ENCODE assay signal across 24 cellular contexts in genomic region chr17:28151001-28151400, GRCh38.
A peak's percentile ranks its signal among the peaks of the same experiment; 100 is the strongest.
DNase-seq lines count a peak whose midpoint lies in the region; ATAC-seq and TF ChIP-seq lines count a peak whose summit lies in the region.
"Had no signal": no experiment of that assay in that cellular context is flagged by ENCODE, and none has a peak within 500 bp of the region (broad histone marks: within the 10 kb centered on the region; RNA-seq: fewer than 3 reads in every experiment).

No MANE protein-coding gene starts in this region.

- H3K4me3 ChIP-seq in AG10803 (ENCODE audit: low read length) = no peak overlapping the region
- H3K4me3 ChIP-seq in SK-N-SH (ENCODE audit: low read depth in 2 of 2, low read length in 1 of 2) = no peak overlapping the region
- H3K4me3 ChIP-seq in thyroid gland (replicated peaks in 1 of 3) = no peak overlapping the region
- H3K4me3 ChIP-seq in upper lobe of right lung = no peak overlapping the region
- H3K4me3 ChIP-seq: BLaER1 treated with 17β-estradiol and CSF1 and Interleukin-3, amounts not matched to agents 10 nM and 100 nM; heart left ventricle; SJSA1; testis; vagina had no signal

- H3F3A ChIP-seq in SK-N-SH (replicated peaks; ENCODE audit: insufficient read depth) = no peaks in the 10 kb centered on the region

- no peaks in the 10 kb centered on the region for H3K27me3 ChIP-seq in SK-N-SH (ENCODE audit: insufficient read depth)
- H3K27me3 ChIP-seq in thyroid gland = no peaks in the 10 kb centered on the region
- no peaks in the 10 kb centered on the region for H3K27me3 ChIP-seq in upper lobe of right lung
- H3K27me3 ChIP-seq: BLaER1 treated with 17β-estradiol and CSF1 and Interleukin-3, amounts not matched to agents 10 nM and 100 nM; heart left ventricle; SJSA1; testis; vagina had no signal

- DNase-seq in AG10803 (ENCODE audit: low read depth) = peak; percentile 20
- peak; percentile 18 for DNase-seq in NAMALWA (ENCODE audit: low spot score)
- peak; percentile 26 for DNase-seq in NCI-H2171 (lab: John Stamatoyannopoulos, UW)
- DNase-seq in SK-N-SH = peak; percentile 15
- DNase-seq in thyroid gland = no peak
- no peak for DNase-seq in upper lobe of right lung
- DNase-seq in erythroblast (lab: John Stamatoyannopoulos, UW) = no peak
- DNase-seq: activated CD4-positive, alpha-beta T cell treated with anti-CD3 and anti-CD28 coated beads for 36 hours; activated gamma-delta T cell treated with Interleukin-2 at 50 U/mL for 16 hours; activated naive CD8-positive, alpha-beta T cell treated with anti-CD3 and anti-CD28 coated beads, Interleukin-2, amount 50 U/mL, for 24 hours; H7; heart left ventricle; mammary epithelial cell; NCI-H226; NK-92 treated with Interleukin-12 subunit alpha and Interleukin-12 subunit beta, amount 100 ng/mL, for 24 hours; stimulated activated CD4-positive, alpha-beta T cell treated with anti-CD3 and anti-CD28 coated beads, Interleukin-4, amount 100 ng/mL, for 4 hours; stimulated activated naive CD4-positive, alpha-beta T cell; testis had no signal

- POLR2A ChIA-PET in SK-N-SH (lab: Yijun Ruan, JAX) = no interaction called here

- no peak overlapping the region for H3K4me2 ChIP-seq in SK-N-SH
- H3K4me2 ChIP-seq: BLaER1 treated with 17β-estradiol and CSF1 and Interleukin-3, amounts not matched to agents 10 nM and 100 nM had no signal

- H3K9ac ChIP-seq in SK-N-SH = no peak overlapping the region
- H3K9ac ChIP-seq: BLaER1 treated with 17β-estradiol and CSF1 and Interleukin-3, amounts not matched to agents 10 nM and 100 nM had no signal

- H3K36me3 ChIP-seq in SK-N-SH (replicated peaks in 1 of 2; ENCODE audit: control insufficient read depth in 1 of 2, insufficient read depth in 2 of 2, low read length in 1 of 2) (peaks cover 0 to 21% of the 10 kb centered on the region in 2 experiments), thyroid gland (no peaks in the 10 kb centered on the region), upper lobe of right lung (no peaks in the 10 kb centered on the region)
- H3K36me3 ChIP-seq: vagina had no signal

- ATAC-seq in GM21529 (IDR thresholded peaks at IDR 0.05; ENCODE audit: unreplicated experiment) (no peak), upper lobe of right lung (no peak)
- ATAC-seq: activated CD4-positive, alpha-beta T cell treated with anti-CD3 and anti-CD28 coated beads for 36 hours; activated naive CD8-positive, alpha-beta T cell treated with anti-CD3 and anti-CD28 coated beads, Interleukin-2, amount 50 U/mL, for 24 hours; heart left ventricle; Panc1; sciatic nerve had no signal

- TF ChIP-seq RAD21 in SK-N-SH (IDR thresholded peaks at IDR 0.05; ENCODE audit: low read length) = no peak

- TF ChIP-seq POLR2A in thyroid gland (IDR thresholded peaks at IDR 0.05) = no peak
- TF ChIP-seq POLR2A in erythroblast (IDR thresholded peaks at IDR 0.05; ENCODE audit: low read length) = no peak

- CTCF ChIA-PET in SK-N-SH (lab: Yijun Ruan, JAX) = interaction anchor here (1.0 to 1.5 kb wide), 3 partner anchors 10 to 21 kb away, joined by 4 to 10 read pairs (median 5); no protein-coding TSS in a partner anchor

- H3K27ac ChIP-seq in SK-N-SH (ENCODE audit: low read depth in 2 of 2, low read length in 1 of 2) (no peak overlapping the region), thyroid gland (no peak overlapping the region), upper lobe of right lung (no peak overlapping the region)
- H3K27ac ChIP-seq: BLaER1 treated with 17β-estradiol and CSF1 and Interleukin-3, amounts not matched to agents 10 nM and 100 nM; heart left ventricle; SJSA1; testis; vagina had no signal

- intact Hi-C loops in thyroid gland (cut with DNase I) (no loop called here), upper lobe of right lung (cut with DNase I) (no loop called here)

- no peak overlapping the region for H2AFZ ChIP-seq in SK-N-SH (ENCODE audit: low read depth)

- no peak for TF ChIP-seq CTCF in AG10803 (conservative IDR thresholded peaks at IDR 0.05; ENCODE audit: low read length)
- TF ChIP-seq CTCF in SK-N-SH (IDR thresholded peaks at IDR 0.05) = no peak
- TF ChIP-seq CTCF in thyroid gland (IDR thresholded peaks at IDR 0.05) = no peak
- TF ChIP-seq CTCF in upper lobe of right lung (IDR thresholded peaks at IDR 0.05) = no peak

- H3K9me3 ChIP-seq in SK-N-SH (no peaks in the 10 kb centered on the region), thyroid gland (no peaks in the 10 kb centered on the region), upper lobe of right lung (no peaks in the 10 kb centered on the region)
- H3K9me3 ChIP-seq: heart left ventricle, SJSA1, testis, vagina had no signal

- 81% methylated on average over 1 of the region's 1 CpG for WGBS in SK-N-SH (ENCODE audit: low lambda C conversion rate)
- 94 to 97% methylated on average over 1 of the region's 1 CpG for WGBS in thyroid gland, 2 donors

- H4K20me1 ChIP-seq in SK-N-SH (ENCODE audit: insufficient read depth) = no peaks in the 10 kb centered on the region
- H4K20me1 ChIP-seq: BLaER1 treated with 17β-estradiol and CSF1 and Interleukin-3, amounts not matched to agents 10 nM and 100 nM had no signal

- H3K79me2 ChIP-seq in SK-N-SH (ENCODE audit: insufficient read depth) = 0 out of 2 replicates have a peak, but pooled peaks cover 3% of the 10 kb centered on the region

- H3K9me2 ChIP-seq in SK-N-SH = no peaks in the 10 kb centered on the region

- H3K4me1 ChIP-seq in SK-N-SH (ENCODE audit: control insufficient read depth in 1 of 2, insufficient read depth in 2 of 2, low read depth in 1 of 2, low read length in 1 of 2) (peaks cover 0 to 5% of the 10 kb centered on the region in 2 experiments; a peak in 2 of 4 replicates), thyroid gland (no peaks in the 10 kb centered on the region), upper lobe of right lung (no peaks in the 10 kb centered on the region)
- H3K4me1 ChIP-seq: BLaER1 treated with 17β-estradiol and CSF1 and Interleukin-3, amounts not matched to agents 10 nM and 100 nM; heart left ventricle; testis; vagina had no signal

- TF ChIP-seq EP300 in SK-N-SH (IDR thresholded peaks at IDR 0.05; ENCODE audit: borderline replicate concordance in 1 of 2, low read depth in 1 of 2, low read length in 1 of 2) = peak in 1 of 2 experiments; percentile 23; a peak in 1 of 4 replicates

TF ChIP-seq in SK-N-SH, 30 proteins besides CTCF, POLR2A, EP300 and RAD21:
- TF ChIP-seq FOXJ3 (CRISPR knock-in tag; IDR thresholded peaks at IDR 0.05) = no peak
- no peak for TF ChIP-seq FOSL2 (IDR thresholded peaks at IDR 0.05; ENCODE audit: borderline replicate concordance, low read depth)

Comparison
In these comparisons a context has a peak if more than half of its experiments do, and no peak if none do; other contexts are left out.
1. DNase-seq: peak in AG10803 (single experiment), NAMALWA (single experiment), NCI-H2171 (single experiment) and SK-N-SH (single experiment); none in thyroid gland (0 of 2), upper lobe of right lung (single experiment) and erythroblast (0 of 2).